1 cellular context compared by ENCODE assay signal in genomic region chr1:51569284-51570062, GRCh38.
TF ChIP-seq lines count a peak whose summit lies in the region.

No MANE protein-coding gene starts in this region.

TF ChIP-seq in HEK293, 187 proteins besides CTCF, POLR2A, EP300 and RAD21 (continued from another document and continues in another):
- TF ChIP-seq ZNF639 (tag by site-specific recombination; IDR thresholded peaks at IDR 0.05) (peak; percentile 64), TCF7L2 (IDR thresholded peaks at IDR 0.05; ENCODE audit: borderline replicate concordance, low read depth, low read length) (no peak), MEIS1 (CRISPR knock-in tag; IDR thresholded peaks at IDR 0.05; ENCODE audit: borderline replicate concordance) (no peak), ZNF513 (tag by site-specific recombination; IDR thresholded peaks at IDR 0.05) (no peak), ZNF692 (tag by site-specific recombination; IDR thresholded peaks at IDR 0.05) (0 out of 2 replicates have a peak, but pooled peaks have one; percentile 27), ZNF214 (tag by site-specific recombination; IDR thresholded peaks at IDR 0.05; ENCODE audit: borderline replicate concordance) (no peak), ZNF433 (tag by site-specific recombination; IDR thresholded peaks at IDR 0.05; ENCODE audit: low read depth) (no peak), ZNF670 (tag by site-specific recombination; IDR thresholded peaks at IDR 0.05; ENCODE audit: low read depth) (no peak), SCRT1 (tag by site-specific recombination; IDR thresholded peaks at IDR 0.05; ENCODE audit: borderline replicate concordance) (no peak), ZNF19 (tag by site-specific recombination; IDR thresholded peaks at IDR 0.05; ENCODE audit: low read depth) (no peak), ZNF10 (tag by site-specific recombination; IDR thresholded peaks at IDR 0.05) (no peak), ZNF37A (tag by site-specific recombination; IDR thresholded peaks at IDR 0.05) (no peak), ZNF626 (tag by site-specific recombination; IDR thresholded peaks at IDR 0.05) (no peak), SALL2 (tag by site-specific recombination; IDR thresholded peaks at IDR 0.05; ENCODE audit: borderline replicate concordance) (no peak), SP3 (tag by site-specific recombination; IDR thresholded peaks at IDR 0.05) (0 out of 2 replicates have a peak, but pooled peaks have one; percentile 20), ZSCAN5A (tag by site-specific recombination; IDR thresholded peaks at IDR 0.05) (no peak), ZNF629 (tag by site-specific recombination; IDR thresholded peaks at IDR 0.05) (peak; percentile 73), TSHZ1 (tag by site-specific recombination; IDR thresholded peaks at IDR 0.05; ENCODE audit: borderline replicate concordance) (peak; percentile 26; the same call in 1 of the 2 replicates), ZNF561 (tag by site-specific recombination; IDR thresholded peaks at IDR 0.05; ENCODE audit: borderline replicate concordance) (no peak), INSM2 (tag by site-specific recombination; IDR thresholded peaks at IDR 0.05) (peak; percentile 87), ZNF830 (tag by site-specific recombination; IDR thresholded peaks at IDR 0.05; ENCODE audit: low read depth) (no peak), TRIM28 (IDR thresholded peaks at IDR 0.05; ENCODE audit: borderline replicate concordance, low read length) (no peak), KLF10 (tag by site-specific recombination; IDR thresholded peaks at IDR 0.05) (0 out of 2 replicates have a peak, but pooled peaks have one; percentile 22), ZNF660 (tag by site-specific recombination; IDR thresholded peaks at IDR 0.05) (peak; percentile 81), HIC1 (tag by site-specific recombination; IDR thresholded peaks at IDR 0.05) (0 out of 2 replicates have a peak, but pooled peaks have one; percentile 30), SP7 (tag by site-specific recombination; IDR thresholded peaks at IDR 0.05) (peak; percentile 80), ZNF223 (tag by site-specific recombination; IDR thresholded peaks at IDR 0.05) (no peak), BCL6B (tag by site-specific recombination; IDR thresholded peaks at IDR 0.05) (no peak), ZNF623 (tag by site-specific recombination; IDR thresholded peaks at IDR 0.05) (0 out of 2 replicates have a peak, but pooled peaks have one; percentile 9), ZNF518A (tag by site-specific recombination; conservative IDR thresholded peaks at IDR 0.05; ENCODE audit: low read depth) (peak; percentile 30), PRDM1 (tag by site-specific recombination; IDR thresholded peaks at IDR 0.05) (peak; percentile 54; the same call in 1 of the 2 replicates), PRDM6 (tag by site-specific recombination; IDR thresholded peaks at IDR 0.05) (peak; percentile 57), ZNF600 (tag by site-specific recombination; IDR thresholded peaks at IDR 0.05) (peak; percentile 87), ZNF350 (tag by site-specific recombination; IDR thresholded peaks at IDR 0.05) (no peak), ZBTB1 (tag by site-specific recombination; IDR thresholded peaks at IDR 0.05) (no peak)
